ENCODE assay signal across 21 cellular contexts in the genomic region with DNA sequence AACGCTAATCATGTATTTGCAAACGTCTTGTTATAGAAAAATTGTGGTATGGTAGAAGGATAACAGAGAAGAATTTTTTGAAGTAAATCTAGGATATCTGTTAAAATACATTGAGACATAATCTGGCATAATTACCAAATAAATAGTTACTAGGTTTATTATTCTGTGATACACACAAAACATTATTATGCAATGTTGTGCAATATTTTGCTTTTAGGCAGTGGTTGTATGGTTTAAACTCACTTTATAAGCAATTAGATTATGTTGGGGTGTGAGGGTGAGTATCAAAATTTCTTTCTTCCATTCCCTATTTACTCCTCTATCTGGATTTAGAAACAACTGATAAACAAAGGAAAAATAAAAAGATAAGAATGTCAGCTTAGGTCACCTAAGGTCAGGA.
DNase-seq lines count a peak whose midpoint lies in the region; ATAC-seq, FAIRE-seq and TF ChIP-seq lines count a peak whose summit lies in the region.
"Had no signal": no experiment of that assay in that cellular context is flagged by ENCODE, and none has a peak within 500 bp of the region (broad histone marks: within the 10 kb centered on the region; RNA-seq: fewer than 3 reads in every experiment).

No MANE protein-coding gene starts in this region.

- no peak for TF ChIP-seq RAD21 in HepG2 (CRISPR knock-in tag; IDR thresholded peaks at IDR 0.05)

- POLR2A ChIA-PET in HepG2 (lab: Yijun Ruan, JAX), result no interaction called here

- H3K27ac ChIP-seq in HepG2 (ENCODE audit: extremely low read length, insufficient read depth, low read length) (no peak overlapping the region), right lobe of liver (no peak overlapping the region), OCI-LY3 (ENCODE audit: low read length) (no peak overlapping the region)
- H3K27ac ChIP-seq: 22Rv1; A549; BLaER1 treated with 17β-estradiol and CSF1 and Interleukin-3, amounts not matched to agents 10 nM and 100 nM; C4-2B had no signal

- no peaks in the 10 kb centered on the region for H3K36me3 ChIP-seq in HepG2 (replicated peaks in 1 of 2; ENCODE audit: control insufficient read depth in 1 of 2, insufficient read depth in 2 of 2, low read length in 2 of 2)
- H3K36me3 ChIP-seq in right lobe of liver, result no peaks in the 10 kb centered on the region
- H3K36me3 ChIP-seq in OCI-LY3 (replicated peaks; ENCODE audit: low read depth, low read length), result no peaks in the 10 kb centered on the region
- H3K36me3 ChIP-seq: BLaER1 treated with 17β-estradiol and CSF1 and Interleukin-3, amounts not matched to agents 10 nM and 100 nM had no signal

- ATAC-seq in HepG2 (no peak), right lobe of liver (no peak)
- ATAC-seq: A549; CD8-positive, alpha-beta T cell had no signal

- H3K27me3 ChIP-seq in HepG2 (ENCODE audit: control insufficient read depth in 1 of 2, insufficient read depth in 2 of 2, low read length in 2 of 2) (no peaks in the 10 kb centered on the region), right lobe of liver (no peaks in the 10 kb centered on the region), OCI-LY3 (ENCODE audit: low read depth, low read length) (no peaks in the 10 kb centered on the region)
- H3K27me3 ChIP-seq: BLaER1 treated with 17β-estradiol and CSF1 and Interleukin-3, amounts not matched to agents 10 nM and 100 nM had no signal

- no TSS peak for BruUV-seq in HepG2 (replicated peaks; lab: Mats Ljungman, UMichigan)

- H3K4me2 ChIP-seq in HepG2 (ENCODE audit: low read depth, low read length), result no peak overlapping the region
- H3K4me2 ChIP-seq in OCI-LY3 (ENCODE audit: low read length), result peak overlapping the region; percentile 14
- H3K4me2 ChIP-seq: A549; BLaER1 treated with 17β-estradiol and CSF1 and Interleukin-3, amounts not matched to agents 10 nM and 100 nM had no signal

- H3K4me3 ChIP-seq in HepG2 (replicated peaks in 1 of 3; ENCODE audit: insufficient read depth in 1 of 3, low read depth in 2 of 3, low read length in 3 of 3) (no peak overlapping the region), right lobe of liver (no peak overlapping the region), OCI-LY3 (ENCODE audit: low read length) (no peak overlapping the region)
- H3K4me3 ChIP-seq: A549; BLaER1 treated with 17β-estradiol and CSF1 and Interleukin-3, amounts not matched to agents 10 nM and 100 nM had no signal

- intact Hi-C loops in HepG2 (cut with micrococcal nuclease; ENCODE audit: unreplicated experiment) (no loop called here), right lobe of liver (cut with DNase I) (no loop called here)

- H3K9me3 ChIP-seq in HepG2 (ENCODE audit: low read length) (no peaks in the 10 kb centered on the region), right lobe of liver (no peaks in the 10 kb centered on the region), OCI-LY3 (ENCODE audit: insufficient read depth, low read length) (no peaks in the 10 kb centered on the region)
- H3K9me3 ChIP-seq: A549; BLaER1 treated with 17β-estradiol and CSF1 and Interleukin-3, amounts not matched to agents 10 nM and 100 nM; Caco-2 had no signal

- in situ Hi-C loops in HepG2 (cut with HindIII; ENCODE audit: extremely low pct_ligation_motif_present, low pct_unique_long_range_greater_than_20kb), result no loop called here

- no peak for FAIRE-seq in HepG2 (lab: Jason Lieb, UNC)
- FAIRE-seq: A549, D721Med, G401.6, GM12891, GM19239 had no signal

- no peak for DNase-seq in HepG2 (ENCODE audit: low spot score)
- no peak for DNase-seq in right lobe of liver
- peak; percentile 13 for DNase-seq in fibroblast of gingiva (ENCODE audit: low read depth)
- no peak for DNase-seq in stimulated activated naive CD4-positive, alpha-beta T cell (lab: John Stamatoyannopoulos, UW)
- no peak for DNase-seq in NCI-H345 treated with DMSO at 0.1 percent for 48 hours (lab: John Stamatoyannopoulos, UW; ENCODE audit: unreplicated experiment)
- DNase-seq: AML-193; Caco-2; Calu3; CD4-positive, alpha-beta T cell; CD8-positive, alpha-beta T cell; DMS79 treated with DMSO at 0.1 percent for 48 hours; GF-D8 had no signal

- TF ChIP-seq CTCF in HepG2 (CRISPR knock-in tag; IDR thresholded peaks at IDR 0.05) (no peak), right lobe of liver (IDR thresholded peaks at IDR 0.05) (no peak), OCI-LY3 (IDR thresholded peaks at IDR 0.05; ENCODE audit: low read depth, low read length) (no peak)

- no peak overlapping the region for H3K9ac ChIP-seq in HepG2 (ENCODE audit: insufficient read depth, low read depth, low read length)
- H3K9ac ChIP-seq in OCI-LY3 (ENCODE audit: low read length), result no peak overlapping the region
- H3K9ac ChIP-seq: BLaER1 treated with 17β-estradiol and CSF1 and Interleukin-3, amounts not matched to agents 10 nM and 100 nM had no signal

- H2AFZ ChIP-seq in HepG2 (ENCODE audit: low read length) (no peak overlapping the region), OCI-LY3 (ENCODE audit: low read depth, low read length) (no peak overlapping the region)

- H3K4me1 ChIP-seq in HepG2 (ENCODE audit: insufficient read depth, low read length) (no peaks in the 10 kb centered on the region), right lobe of liver (no peaks in the 10 kb centered on the region), OCI-LY3 (ENCODE audit: low read length) (peaks cover 29% of the 10 kb centered on the region)
- H3K4me1 ChIP-seq: A549; BLaER1 treated with 17β-estradiol and CSF1 and Interleukin-3, amounts not matched to agents 10 nM and 100 nM had no signal

- WGBS in HepG2 (ENCODE audit: low lambda C conversion rate), result 19% methylated on average over 2 of the region's 2 CpGs
- 49% methylated on average over 2 of the region's 2 CpGs for WGBS in right lobe of liver (ENCODE audit: insufficient coverage, low coverage, low lambda C conversion rate, missing lambda C conversion rate)

- no peaks in the 10 kb centered on the region for H4K20me1 ChIP-seq in HepG2 (ENCODE audit: insufficient read depth, low read length)
- H4K20me1 ChIP-seq in OCI-LY3 (ENCODE audit: insufficient read depth, low read length), result no peaks in the 10 kb centered on the region
- H4K20me1 ChIP-seq: BLaER1 treated with 17β-estradiol and CSF1 and Interleukin-3, amounts not matched to agents 10 nM and 100 nM had no signal

- CTCF ChIA-PET in HepG2 (lab: Yijun Ruan, JAX; ENCODE audit: low intra/inter-chr PET ratio, low total read pairs), result no interaction called here

- TF ChIP-seq POLR2A in HepG2 (IDR thresholded peaks at IDR 0.05; ENCODE audit: insufficient read depth in 1 of 2, low read depth in 2 of 2, low read length in 2 of 2) (no peak), right lobe of liver (IDR thresholded peaks at IDR 0.05) (no peak)

- H3K79me2 ChIP-seq in HepG2 (ENCODE audit: insufficient read depth, low read length), result no peaks in the 10 kb centered on the region
- H3K79me2 ChIP-seq in OCI-LY3 (ENCODE audit: low read length), result no peaks in the 10 kb centered on the region

- TF ChIP-seq EP300 in HepG2 (IDR thresholded peaks at IDR 0.05; ENCODE audit: low read depth in 2 of 2, low read length in 2 of 2) (no peak), HepG2 (CRISPR knock-in tag; IDR thresholded peaks at IDR 0.05; ENCODE audit: borderline replicate concordance) (no peak)

TF ChIP-seq in HepG2, 621 proteins besides CTCF, POLR2A, EP300 and RAD21:
- TF ChIP-seq ZNF883 (CRISPR knock-in tag; IDR thresholded peaks at IDR 0.05; ENCODE audit: not compliant biosample characterization) (no peak), CEBPB (IDR thresholded peaks at IDR 0.05; ENCODE audit: borderline replicate concordance, low read depth, low read length) (peak; percentile 51; the same call in 1 of the 2 replicates)
- TF ChIP-seq, protein P1, sequence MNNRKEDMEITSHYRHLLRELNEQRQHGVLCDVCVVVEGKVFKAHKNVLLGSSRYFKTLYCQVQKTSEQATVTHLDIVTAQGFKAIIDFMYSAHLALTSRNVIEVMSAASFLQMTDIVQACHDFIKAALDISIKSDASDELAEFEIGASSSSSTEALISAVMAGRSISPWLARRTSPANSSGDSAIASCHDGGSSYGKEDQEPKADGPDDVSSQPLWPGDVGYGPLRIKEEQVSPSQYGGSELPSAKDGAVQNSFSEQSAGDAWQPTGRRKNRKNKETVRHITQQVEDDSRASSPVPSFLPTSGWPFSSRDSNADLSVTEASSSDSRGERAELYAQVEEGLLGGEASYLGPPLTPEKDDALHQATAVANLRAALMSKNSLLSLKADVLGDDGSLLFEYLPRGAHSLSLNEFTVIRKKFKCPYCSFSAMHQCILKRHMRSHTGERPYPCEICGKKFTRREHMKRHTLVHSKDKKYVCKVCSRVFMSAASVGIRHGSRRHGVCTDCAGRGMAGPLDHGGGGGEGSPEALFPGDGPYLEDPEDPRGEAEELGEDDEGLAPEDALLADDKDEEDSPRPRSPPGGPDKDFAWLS (CRISPR knock-in tag; IDR thresholded peaks at IDR 0.05; ENCODE audit: borderline replicate concordance), result no peak
TF ChIP-seq in HepG2: peak in this region for 1.
